ENCODE assay signal across 8 cellular contexts in the genomic region with DNA sequence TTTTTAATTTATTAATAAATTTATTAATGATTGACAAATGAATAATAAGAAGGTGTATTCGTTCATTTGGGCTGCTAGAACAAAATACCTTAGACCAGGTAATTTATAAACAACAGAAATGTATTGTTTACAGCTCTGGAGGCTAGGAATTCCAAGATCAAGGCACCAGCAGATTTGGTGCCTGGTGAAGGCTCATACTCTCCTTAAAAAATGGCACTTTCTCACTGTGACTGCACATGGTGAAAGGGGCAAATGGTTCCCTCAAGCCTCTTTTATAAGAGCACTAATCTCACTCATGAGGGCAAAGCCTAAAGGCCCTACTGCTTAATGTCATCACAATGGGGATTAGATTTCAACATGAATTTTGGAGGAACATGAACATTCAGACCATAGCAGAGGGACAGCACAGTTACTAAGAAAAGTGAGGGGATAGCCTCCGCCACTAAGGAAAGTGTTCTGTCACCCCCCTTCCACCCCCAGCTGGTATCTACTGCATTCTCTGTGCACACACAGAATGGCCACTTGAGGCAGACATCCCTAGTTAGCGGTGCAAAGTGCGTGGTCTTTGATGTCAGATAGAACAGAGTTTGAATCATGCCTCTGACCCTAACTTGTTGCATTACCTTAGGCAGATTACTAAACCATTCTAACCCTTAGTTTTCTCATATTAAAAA.
A peak's percentile ranks its signal among the peaks of the same experiment; 100 is the strongest.
DNase-seq lines count a peak whose midpoint lies in the region; ATAC-seq and TF ChIP-seq lines count a peak whose summit lies in the region.
"Had no signal": no experiment of that assay in that cellular context is flagged by ENCODE, and none has a peak within 500 bp of the region (broad histone marks: within the 10 kb centered on the region; RNA-seq: fewer than 3 reads in every experiment).

No MANE protein-coding gene starts in this region.

- H3K9me3 ChIP-seq in RWPE2 (ENCODE audit: severe bottlenecking) = no peaks in the 10 kb centered on the region
- H3K9me3 ChIP-seq: uterus had no signal

- no peaks in the 10 kb centered on the region for H3K36me3 ChIP-seq in RWPE2 (ENCODE audit: low read depth)
- H3K36me3 ChIP-seq: uterus had no signal

- H3K4me1 ChIP-seq in RWPE2 (ENCODE audit: insufficient read depth, poor library complexity, severe bottlenecking) = no peaks in the 10 kb centered on the region
- H3K4me1 ChIP-seq: uterus had no signal

- no peak for TF ChIP-seq CTCF in RWPE2 (IDR thresholded peaks at IDR 0.05; ENCODE audit: poor library complexity, severe bottlenecking)

- H3K27ac ChIP-seq in RWPE2 (ENCODE audit: poor library complexity, severe bottlenecking) = no peak overlapping the region
- H3K27ac ChIP-seq: uterus had no signal

- H3K4me3 ChIP-seq in RWPE2 (ENCODE audit: severe bottlenecking) = no peak overlapping the region
- H3K4me3 ChIP-seq: uterus had no signal

- ATAC-seq in GM19438 (IDR thresholded peaks at IDR 0.05; ENCODE audit: low read depth, unreplicated experiment) (peak; percentile 66), RWPE2 (ENCODE audit: low read depth) (peak; percentile 31; the same call in 1 of the 3 replicates)

- no peaks in the 10 kb centered on the region for H3K27me3 ChIP-seq in RWPE2 (ENCODE audit: insufficient read depth, poor library complexity, severe bottlenecking)
- H3K27me3 ChIP-seq: uterus had no signal

- DNase-seq in COLO668 (lab: John Stamatoyannopoulos, UW; ENCODE audit: unreplicated experiment) (peak; percentile 37), RWPE2 (ENCODE audit: low spot score) (no peak), germinal center (ENCODE audit: low spot score) (peak; percentile 8), DMS79 (lab: John Stamatoyannopoulos, UW) (no peak), NCI-H1436 (lab: John Stamatoyannopoulos, UW) (no peak), kidney glomerular epithelial cell (lab: John Stamatoyannopoulos, UW) (no peak)
- DNase-seq: uterus had no signal

Comparison
In these comparisons a context has a peak if more than half of its experiments do, and no peak if none do; other contexts are left out.
1. DNase-seq: peak in COLO668 (single experiment) and germinal center (single experiment); none in RWPE2 (single experiment), DMS79 (single experiment), NCI-H1436 (single experiment) and kidney glomerular epithelial cell (single experiment).